ENCODE assay signal across 1 cellular context in genomic region chr6:31901953-31902643, GRCh38.
TF ChIP-seq lines count a peak whose summit lies in the region.

Gene ZBTB12, minus strand, starts transcription at chr6:31902086. Its CDS starts 781 bp downstream, at chr6:31901305.

TF ChIP-seq in HepG2, 621 proteins besides CTCF, POLR2A, EP300 and RAD21 (continued from another document and continues in another):
- TF ChIP-seq TAF1 (CRISPR knock-in tag; IDR thresholded peaks at IDR 0.05): peak; percentile 55
- TF ChIP-seq LCORL (IDR thresholded peaks at IDR 0.05): no peak
- TF ChIP-seq LCORL (CRISPR knock-in tag; IDR thresholded peaks at IDR 0.05): peak; percentile 75; the same call in 1 of the 2 replicates
- no peak for TF ChIP-seq SIX1 (CRISPR knock-in tag; IDR thresholded peaks at IDR 0.05; ENCODE audit: borderline replicate concordance)
- peak; percentile 84 for TF ChIP-seq ZBTB38 (CRISPR knock-in tag; IDR thresholded peaks at IDR 0.05)
- TF ChIP-seq FOXC1 (CRISPR knock-in tag; IDR thresholded peaks at IDR 0.05; ENCODE audit: borderline replicate concordance): peak; percentile 35; the same call in 1 of the 2 replicates
- peak; percentile 71; the same call in 1 of the 2 replicates for TF ChIP-seq HIC2 (CRISPR knock-in tag; IDR thresholded peaks at IDR 0.05; ENCODE audit: low read depth)
- peak; percentile 89; the same call in 1 of the 2 replicates for TF ChIP-seq ZNF790 (CRISPR knock-in tag; IDR thresholded peaks at IDR 0.05; ENCODE audit: borderline replicate concordance)
- TF ChIP-seq NR0B2 (CRISPR knock-in tag; IDR thresholded peaks at IDR 0.05): peak; percentile 52; the same call in 1 of the 2 replicates
- TF ChIP-seq ZNF670 (CRISPR knock-in tag; IDR thresholded peaks at IDR 0.05; ENCODE audit: borderline replicate concordance): peak; percentile 38; the same call in 1 of the 2 replicates
- peak; percentile 35; the same call in 1 of the 2 replicates for TF ChIP-seq TFDP2 (CRISPR knock-in tag; IDR thresholded peaks at IDR 0.05)
- TF ChIP-seq SUZ12 (IDR thresholded peaks at IDR 0.05; ENCODE audit: low read depth, low read length): no peak
- 0 out of 2 replicates have a peak, but pooled peaks have one; percentile 21 for TF ChIP-seq BATF2 (CRISPR knock-in tag; IDR thresholded peaks at IDR 0.05)
- TF ChIP-seq ZNF441 (CRISPR knock-in tag; IDR thresholded peaks at IDR 0.05; ENCODE audit: borderline replicate concordance): peak; percentile 33; the same call in 1 of the 2 replicates
- TF ChIP-seq DMAP1 (CRISPR knock-in tag; IDR thresholded peaks at IDR 0.05): peak; percentile 80
- TF ChIP-seq MYPOP (CRISPR knock-in tag; IDR thresholded peaks at IDR 0.05): peak; percentile 72
- no peak for TF ChIP-seq DDIT3 (CRISPR knock-in tag; IDR thresholded peaks at IDR 0.05)
- no peak; the same call in 1 of the 2 replicates for TF ChIP-seq GATAD2A (CRISPR knock-in tag; IDR thresholded peaks at IDR 0.05)
- no peak for TF ChIP-seq ZSCAN22 (CRISPR knock-in tag; IDR thresholded peaks at IDR 0.05)
- TF ChIP-seq ZNF331 (CRISPR knock-in tag; IDR thresholded peaks at IDR 0.05): no peak; the same call in 1 of the 2 replicates
- peak; percentile 59; the same call in 1 of the 2 replicates for TF ChIP-seq ZBTB42 (CRISPR knock-in tag; IDR thresholded peaks at IDR 0.05)
- peak; percentile 98 for TF ChIP-seq AGO2 (optimal IDR thresholded peaks at IDR 0.05; ENCODE audit: low read depth, low read length)
- peak; percentile 48; the same call in 1 of the 2 replicates for TF ChIP-seq BORCS8-MEF2B (CRISPR knock-in tag; IDR thresholded peaks at IDR 0.05)
- 0 out of 2 replicates have a peak, but pooled peaks have one; percentile 9 for TF ChIP-seq ZBTB46 (CRISPR knock-in tag; IDR thresholded peaks at IDR 0.05; ENCODE audit: borderline replicate concordance)
- 0 out of 2 replicates have a peak, but pooled peaks have one; percentile 19 for TF ChIP-seq RORA (CRISPR knock-in tag; IDR thresholded peaks at IDR 0.05)
- no peak for TF ChIP-seq HNF4A (CRISPR knock-in tag; IDR thresholded peaks at IDR 0.05)
- TF ChIP-seq CENPBD1 (CRISPR knock-in tag; IDR thresholded peaks at IDR 0.05; ENCODE audit: borderline replicate concordance, low read depth): peak; percentile 63; the same call in 1 of the 2 replicates
- TF ChIP-seq DMTF1 (CRISPR knock-in tag; IDR thresholded peaks at IDR 0.05): no peak
- peak; percentile 15; the same call in 1 of the 2 replicates for TF ChIP-seq ZBTB25 (CRISPR knock-in tag; IDR thresholded peaks at IDR 0.05)
- 0 out of 2 replicates have a peak, but pooled peaks have one; percentile 50 for TF ChIP-seq ZNF142 (CRISPR knock-in tag; IDR thresholded peaks at IDR 0.05)
- no peak for TF ChIP-seq MAF1 (CRISPR knock-in tag; IDR thresholded peaks at IDR 0.05; ENCODE audit: borderline replicate concordance)
- no peak for TF ChIP-seq RXRB (CRISPR knock-in tag; IDR thresholded peaks at IDR 0.05; ENCODE audit: borderline replicate concordance)
- TF ChIP-seq ZBTB14 (CRISPR knock-in tag; IDR thresholded peaks at IDR 0.05): peak; percentile 98
- TF ChIP-seq TRAFD1 (CRISPR knock-in tag; IDR thresholded peaks at IDR 0.05; ENCODE audit: borderline replicate concordance): no peak
- TF ChIP-seq ZNF138 (CRISPR knock-in tag; IDR thresholded peaks at IDR 0.05; ENCODE audit: low read depth): peak; percentile 73
